19 cellular contexts compared by ENCODE assay signal in the genomic region with DNA sequence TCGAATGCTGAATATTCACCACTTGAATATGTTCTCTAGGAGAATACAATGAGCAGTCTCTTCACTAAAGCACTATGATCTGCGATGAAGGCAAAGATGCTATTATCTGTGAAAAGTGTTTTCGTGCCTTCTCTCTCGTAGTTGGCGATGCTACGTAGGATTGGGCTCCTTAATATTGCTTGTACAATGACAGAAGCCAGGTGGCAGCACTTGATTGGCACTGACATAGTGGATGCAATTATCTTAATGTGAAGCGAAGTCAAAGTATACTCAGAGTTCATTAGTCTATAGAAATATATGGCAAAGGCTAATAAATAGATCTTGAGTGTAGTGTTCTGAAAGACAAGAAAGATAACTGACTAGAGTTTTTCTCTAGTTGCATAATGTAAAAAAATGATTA.
DNase-seq lines count a peak whose midpoint lies in the region; ATAC-seq and TF ChIP-seq lines count a peak whose summit lies in the region.
"Had no signal": no experiment of that assay in that cellular context is flagged by ENCODE, and none has a peak within 500 bp of the region (broad histone marks: within the 10 kb centered on the region; RNA-seq: fewer than 3 reads in every experiment).

No MANE protein-coding gene starts in this region.

- H3K27ac ChIP-seq in H9 (ENCODE audit: insufficient read length, low read depth, low read length) (no peak overlapping the region), right lobe of liver (no peak overlapping the region), heart right ventricle (no peak overlapping the region)
- H3K27ac ChIP-seq: gastroesophageal sphincter, KMS-11, neutrophil, upper lobe of left lung had no signal

- DNase-seq in DMS 273 (lab: John Stamatoyannopoulos, UW; ENCODE audit: unreplicated experiment) (peak; percentile 9), DMS 273 treated with DMSO at 0.1 percent for 48 hours (lab: John Stamatoyannopoulos, UW) (no peak), H9 (no peak), SW480 (ENCODE audit: low spot score) (peak; percentile 0), right lobe of liver (no peak), heart right ventricle (no peak), NCI-H1092 treated with DMSO at 0.1 percent for 48 hours (lab: John Stamatoyannopoulos, UW) (no peak)
- DNase-seq in activated CD8-positive, alpha-beta memory T cell treated with anti-CD3 and anti-CD28 coated beads, Interleukin-2, amount 50 U/mL, for 4 hours, result no peak
- DNase-seq: activated T-cell treated with anti-CD3 and anti-CD28 coated beads, Interleukin-2, amount 50 U/mL, for 72 hours; amygdala; effector CD8-positive, alpha-beta T cell; left colon; NCI-H2227 treated with DMSO at 0.1 percent for 48 hours; stimulated activated CD8-positive, alpha-beta memory T cell treated with anti-CD3 and anti-CD28 coated beads, Interleukin-4, amount 100 ng/mL, for 48 hours; upper lobe of left lung had no signal

- H2BK20ac ChIP-seq in H9 (ENCODE audit: low read depth, low read length, poor library complexity, severe bottlenecking), result no peak overlapping the region

- H4K5ac ChIP-seq in H9 (ENCODE audit: insufficient read length, low read depth, low read length), result no peak overlapping the region

- no peak overlapping the region for H3K9ac ChIP-seq in H9 (ENCODE audit: extremely low read depth, insufficient read length, low read length)
- H3K9ac ChIP-seq: KMS-11 had no signal

- no peaks in the 10 kb centered on the region for H4K20me1 ChIP-seq in H9 (ENCODE audit: control insufficient read depth, insufficient read depth, insufficient read length)

- H3K4me1 ChIP-seq in H9 (ENCODE audit: insufficient read depth, low read length) (no peaks in the 10 kb centered on the region), right lobe of liver (no peaks in the 10 kb centered on the region), heart right ventricle (no peaks in the 10 kb centered on the region)
- H3K4me1 ChIP-seq: gastroesophageal sphincter, upper lobe of left lung had no signal

- no peaks in the 10 kb centered on the region for H3K27me3 ChIP-seq in H9 (ENCODE audit: insufficient read depth, low read length)
- no peaks in the 10 kb centered on the region for H3K27me3 ChIP-seq in right lobe of liver
- no peaks in the 10 kb centered on the region for H3K27me3 ChIP-seq in heart right ventricle
- H3K27me3 ChIP-seq: gastroesophageal sphincter, neutrophil, upper lobe of left lung had no signal

- no peak overlapping the region for H2BK12ac ChIP-seq in H9 (ENCODE audit: insufficient read length, low read depth, low read length)

- H3K4me2 ChIP-seq in H9 (ENCODE audit: insufficient read depth, insufficient read length, low read length), result no peak overlapping the region
- H3K4me2 ChIP-seq: KMS-11 had no signal

- H3K9me3 ChIP-seq in H9 (ENCODE audit: control insufficient read depth, low read depth, low read length) (no peaks in the 10 kb centered on the region), right lobe of liver (no peaks in the 10 kb centered on the region), heart right ventricle (no peaks in the 10 kb centered on the region)
- H3K9me3 ChIP-seq: gastroesophageal sphincter, neutrophil, upper lobe of left lung had no signal

- no peak overlapping the region for H3K56ac ChIP-seq in H9 (ENCODE audit: insufficient read length, low read depth, low read length)

- no peak overlapping the region for H3K4me3 ChIP-seq in right lobe of liver
- no peak overlapping the region for H3K4me3 ChIP-seq in heart right ventricle
- H3K4me3 ChIP-seq: gastroesophageal sphincter, upper lobe of left lung had no signal

- no peak overlapping the region for H3K27ac Mint-ChIP-seq in H9
- H3K27ac Mint-ChIP-seq: activated T-cell treated with anti-CD3 and anti-CD28 coated beads, Interleukin-2, amount 50 U/mL, for 72 hours had no signal

- H2AFZ ChIP-seq in H9 (ENCODE audit: low read length), result no peak overlapping the region

- H3K4me3 Mint-ChIP-seq in H9, result no peak overlapping the region
- H3K4me3 Mint-ChIP-seq: activated T-cell treated with anti-CD3 and anti-CD28 coated beads, Interleukin-2, amount 50 U/mL, for 72 hours had no signal

- TF ChIP-seq CTCF in H9 (conservative IDR thresholded peaks at IDR 0.05) (peak; percentile 61), right lobe of liver (IDR thresholded peaks at IDR 0.05) (peak in 3 of 4 donors; percentile 7 to 24 (median 12)), heart right ventricle (IDR thresholded peaks at IDR 0.05) (no peak)

- no peak overlapping the region for H3K18ac ChIP-seq in H9 (ENCODE audit: insufficient read length, low read depth, low read length)

- no peak overlapping the region for H3T11ph ChIP-seq in H9 (ENCODE audit: low read length)

- H3K27me3 Mint-ChIP-seq in H9 (ENCODE audit: low read depth), result no peaks in the 10 kb centered on the region

- H2BK5ac ChIP-seq in H9 (ENCODE audit: insufficient read length, low read length), result no peak overlapping the region

- no peaks in the 10 kb centered on the region for H3K79me1 ChIP-seq in H9 (ENCODE audit: insufficient read depth, low read depth, low read length, poor library complexity, severe bottlenecking)

- no peak for ATAC-seq in right lobe of liver
- no peak for ATAC-seq in heart right ventricle
- ATAC-seq: activated CD4-positive, CD25-positive, alpha-beta regulatory T cell treated with anti-CD3 and anti-CD28 coated beads, Interleukin-2, amount 50 U/mL, for 24 hours; activated T-cell treated with anti-CD3 and anti-CD28 coated beads, Interleukin-2, amount 50 U/mL, for 72 hours; gastroesophageal sphincter; left colon had no signal

- H3K36me3 ChIP-seq in right lobe of liver (no peaks in the 10 kb centered on the region), heart right ventricle (peaks cover 0 to 3% (median 0%) of the 10 kb centered on the region in 9 donors)
- H3K36me3 ChIP-seq: gastroesophageal sphincter, neutrophil, upper lobe of left lung had no signal

- WGBS in H9 (ENCODE audit: extremely low coverage, insufficient read length, low lambda C conversion rate), result no CpG with 5 or more reads among the region's 7 CpGs
- 65% methylated on average over 7 of the region's 7 CpGs for WGBS in right lobe of liver (ENCODE audit: insufficient coverage, low coverage, low lambda C conversion rate, missing lambda C conversion rate)
- 66 to 71% methylated on average over 7 of the region's 7 CpGs for WGBS in heart right ventricle, 2 donors

- H2AK5ac ChIP-seq in H9 (ENCODE audit: insufficient read length, low read length), result no peak overlapping the region

- no peak for TF ChIP-seq POLR2A in right lobe of liver (IDR thresholded peaks at IDR 0.05)

- no peak overlapping the region for H4K91ac ChIP-seq in H9 (ENCODE audit: insufficient read length, low read depth, low read length)

- intact Hi-C loops in right lobe of liver (cut with DNase I), result no loop called here
- intact Hi-C loops in heart right ventricle (cut with DNase I), result no loop called here

- no peak overlapping the region for H4K8ac ChIP-seq in H9 (replicated peaks; ENCODE audit: insufficient read length, low read depth, low read length)

- no peak overlapping the region for H3K23ac ChIP-seq in H9 (ENCODE audit: insufficient read length, low read depth, low read length)

- no peak overlapping the region for H2BK120ac ChIP-seq in H9 (ENCODE audit: low read depth, low read length, poor library complexity, severe bottlenecking)

- peaks cover 5 to 7% of the 10 kb centered on the region in 2 experiments for H3K4me1 Mint-ChIP-seq in H9

- H3K36me3 Mint-ChIP-seq in H9 (ENCODE audit: insufficient read depth in 1 of 3, low read depth in 3 of 3), result no peaks in the 10 kb centered on the region

- no peak overlapping the region for H2BK15ac ChIP-seq in H9 (ENCODE audit: low read depth, low read length)

- H3K23me2 ChIP-seq in H9 (ENCODE audit: insufficient read length, low read depth, low read length, poor library complexity, severe bottlenecking), result no peaks in the 10 kb centered on the region

- no peaks in the 10 kb centered on the region for H3K9me3 Mint-ChIP-seq in H9

- H3K14ac ChIP-seq in H9 (ENCODE audit: insufficient read depth, low read length), result no peak overlapping the region

- no peaks in the 10 kb centered on the region for H3K79me2 ChIP-seq in H9 (ENCODE audit: insufficient read depth, low read length)

- no peak overlapping the region for H3K4ac ChIP-seq in H9 (ENCODE audit: low read depth, low read length)

Comparison
In these comparisons a context has a peak if more than half of its experiments do, and no peak if none do; other contexts are left out.
1. DNase-seq: peak in DMS 273 (single experiment) and SW480 (single experiment); none in DMS 273 treated with DMSO at 0.1 percent for 48 hours (single experiment), H9 (single experiment), right lobe of liver (0 of 3), activated CD8-positive, alpha-beta memory T cell treated with anti-CD3 and anti-CD28 coated beads, Interleukin-2, amount 50 U/mL, for 4 hours (single experiment), heart right ventricle (0 of 2) and NCI-H1092 treated with DMSO at 0.1 percent for 48 hours (single experiment).
2. CTCF ChIP-seq: peak in H9 (single experiment) and right lobe of liver (3 of 4); none in heart right ventricle (0 of 9).